7 cellular contexts compared by ENCODE assay signal in the genomic region with DNA sequence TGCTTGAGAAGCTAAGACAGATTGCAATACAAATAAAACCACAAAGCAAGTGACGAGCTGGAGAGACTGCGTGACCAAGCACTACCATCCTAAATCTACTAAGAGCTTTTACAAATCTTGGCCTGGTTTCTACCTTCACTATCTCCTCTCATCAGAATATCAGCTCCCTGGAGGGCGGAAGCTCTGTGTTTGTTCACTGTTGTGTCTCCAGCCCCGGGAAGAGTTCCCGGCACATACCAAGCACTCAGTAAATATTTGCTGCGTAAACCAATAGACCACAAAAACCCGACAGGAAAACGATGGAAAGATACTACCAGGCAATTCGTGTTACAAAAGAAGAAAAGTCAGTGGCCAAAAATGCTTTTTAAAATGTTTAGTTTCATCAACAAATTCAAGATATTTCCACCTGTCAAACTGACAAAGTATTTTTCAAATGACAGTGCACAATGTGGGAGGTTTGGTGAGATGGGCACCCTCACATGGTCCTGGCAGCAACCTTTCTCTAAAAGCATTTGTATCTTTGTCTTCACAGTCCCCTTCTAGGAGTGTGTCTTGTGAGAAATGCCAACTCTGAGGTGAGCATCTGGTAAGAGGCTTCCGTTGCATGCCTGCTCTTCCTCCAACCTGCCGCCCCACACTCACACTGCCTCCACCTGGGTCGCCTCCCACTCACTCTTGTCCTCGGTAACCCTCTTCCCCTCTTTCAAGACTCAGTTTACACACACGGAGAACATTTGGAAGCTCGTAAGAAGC.
DNase-seq lines count a peak whose midpoint lies in the region; ATAC-seq and TF ChIP-seq lines count a peak whose summit lies in the region.

No MANE protein-coding gene starts in this region.

- no peak overlapping the region for H3K4me3 ChIP-seq in effector memory CD4-positive, alpha-beta T cell (ENCODE audit: insufficient read depth, low read depth, low read length, poor library complexity, severe bottlenecking)

- TF ChIP-seq CTCF in nephron progenitor cell (IDR thresholded peaks at IDR 0.05): no peak

- H3K27me3 Mint-ChIP-seq in nephron progenitor cell (ENCODE audit: low read depth, poor library complexity): peaks cover 16% of the 10 kb centered on the region

- peak overlapping the region; percentile 12 for H3K27ac Mint-ChIP-seq in nephron progenitor cell

- no peaks in the 10 kb centered on the region for H3K36me3 ChIP-seq in effector memory CD4-positive, alpha-beta T cell (ENCODE audit: control insufficient read depth, insufficient read depth, low read length)

- no peaks in the 10 kb centered on the region for H3K9me3 Mint-ChIP-seq in nephron progenitor cell

- no peak for ATAC-seq in stimulated activated naive CD8-positive, alpha-beta T cell treated with anti-CD3 and anti-CD28 coated beads, Interleukin-15, Interleukin-2, amounts not matched to agents 100 U/mL and 50 U/mL, for 24 hours

- H3K4me1 Mint-ChIP-seq in nephron progenitor cell: peaks cover 43% of the 10 kb centered on the region

- no peaks in the 10 kb centered on the region for H3K9me3 ChIP-seq in effector memory CD4-positive, alpha-beta T cell (ENCODE audit: control insufficient read depth, low read length)

- DNase-seq in EH (ENCODE audit: low read depth): peak; percentile 100
- peak; percentile 22 for DNase-seq in NCI-H1092 (lab: John Stamatoyannopoulos, UW)
- DNase-seq in astrocyte of the hippocampus (ENCODE audit: low read depth, low spot score): peak; percentile 74
- DNase-seq in nephron progenitor cell: no peak
- no peak for DNase-seq in stimulated activated naive CD8-positive, alpha-beta T cell treated with anti-CD3 and anti-CD28 coated beads, Interleukin-15, Interleukin-2, amounts not matched to agents 100 U/mL and 50 U/mL, for 24 hours
- DNase-seq in effector memory CD4-positive, alpha-beta T cell: no peak
- no peak for DNase-seq in stimulated activated CD4-positive, alpha-beta T cell treated with anti-CD3 and anti-CD28 coated beads, Interleukin-15, amount 100 ng/mL, for 24 hours

- no peaks in the 10 kb centered on the region for H3K36me3 Mint-ChIP-seq in nephron progenitor cell (ENCODE audit: low read depth)

- no peak overlapping the region for H3K4me3 Mint-ChIP-seq in nephron progenitor cell

- no peaks in the 10 kb centered on the region for H3K4me1 ChIP-seq in effector memory CD4-positive, alpha-beta T cell (ENCODE audit: control insufficient read depth, insufficient read depth, low read length, poor library complexity, severe bottlenecking)

- H3K27ac ChIP-seq in effector memory CD4-positive, alpha-beta T cell (ENCODE audit: insufficient read depth, low read length, poor library complexity, severe bottlenecking): no peak overlapping the region

- H3K27me3 ChIP-seq in effector memory CD4-positive, alpha-beta T cell (replicated peaks; ENCODE audit: control insufficient read depth, insufficient read depth, low read length, poor library complexity, severe bottlenecking): no peaks in the 10 kb centered on the region

Comparison
In these comparisons a context has a peak if more than half of its experiments do, and no peak if none do; other contexts are left out.
1. DNase-seq: peak in EH (single experiment), NCI-H1092 (single experiment) and astrocyte of the hippocampus (single experiment); none in nephron progenitor cell (single experiment), stimulated activated naive CD8-positive, alpha-beta T cell treated with anti-CD3 and anti-CD28 coated beads, Interleukin-15, Interleukin-2, amounts not matched to agents 100 U/mL and 50 U/mL, for 24 hours (single experiment), effector memory CD4-positive, alpha-beta T cell (0 of 3) and stimulated activated CD4-positive, alpha-beta T cell treated with anti-CD3 and anti-CD28 coated beads, Interleukin-15, amount 100 ng/mL, for 24 hours (single experiment).